Comparison of ENCODE assay signal across 8 cellular contexts in the genomic region with DNA sequence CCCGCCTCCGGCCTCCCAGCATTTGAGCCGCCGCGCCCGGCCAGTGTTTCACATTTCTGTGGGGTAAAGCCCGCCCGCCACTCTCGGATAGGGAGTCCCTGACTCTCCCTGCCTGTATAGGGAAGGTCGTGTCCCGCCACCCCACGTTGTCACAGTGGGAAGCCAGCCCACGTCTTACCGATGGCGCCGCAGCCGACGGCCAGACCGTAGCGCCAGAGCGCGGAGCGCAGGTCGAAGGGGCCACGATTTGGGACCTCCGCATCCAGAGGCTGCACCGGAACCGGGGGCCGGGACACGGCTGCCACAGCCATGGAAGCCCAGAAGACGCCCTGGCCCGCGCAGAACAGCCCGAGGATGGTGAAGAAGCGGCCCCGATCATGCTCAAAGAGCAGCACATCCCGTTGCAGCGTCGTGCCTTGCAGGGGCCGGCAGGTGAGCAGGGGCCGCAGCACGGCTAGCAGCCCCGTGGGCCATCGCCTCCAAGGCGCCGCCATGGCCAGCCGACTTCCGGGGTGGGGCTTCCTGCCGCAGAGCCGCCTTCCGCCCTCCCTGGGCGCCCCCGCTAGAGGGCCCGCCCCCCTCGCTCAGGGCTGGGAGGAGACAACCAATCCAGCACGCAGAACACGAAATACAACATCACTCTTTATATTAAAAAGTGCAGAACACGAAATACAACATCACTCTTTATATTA. TPM values are rescaled to one million over a fixed set of nuclear protein-coding genes. Genes with fewer than 3 reads are reported as not detected.
DNase-seq lines count a peak whose midpoint lies in the region; ATAC-seq and TF ChIP-seq lines count a peak whose summit lies in the region.

Gene TMEM223 (minus strand): TSS at position 506 of the 692 bp plus-strand sequence. CDS start 12 bp downstream, at position 494.

- peak within 1 kb of the TSS; percentile 97 for H3K27ac Mint-ChIP-seq in activated CD4-positive, alpha-beta memory T cell treated with anti-CD3 and anti-CD28 coated beads, Interleukin-2, amount 10 ng/mL, durations not matched to agents 7 days and 5 days

- peaks cover 0 to 7% of the 10 kb centered on the region in 2 donors for H3K4me1 ChIP-seq in lung (ENCODE audit: control insufficient read depth in 2 of 2, insufficient read depth in 2 of 2, low read length in 2 of 2)

- peak within 1 kb of the TSS; percentile 76 for H3K4me3 ChIP-seq in lung

- DNase-seq in Ammon's horn (ENCODE audit: low spot score) (peak; percentile 93), NCI-H774 (lab: John Stamatoyannopoulos, UW) (peak; percentile 86), ecto neural progenitor cell (ENCODE audit: low spot score) (peak; percentile 89), lung (ENCODE audit: low spot score) (peak; percentile 85)
- peak; percentile 92 for DNase-seq in activated CD4-positive, alpha-beta memory T cell treated with anti-CD3 and anti-CD28 coated beads, Interleukin-2, amount 10 ng/mL, durations not matched to agents 7 days and 5 days
- peak; percentile 78 to 84 (median 78) for DNase-seq in stimulated activated CD4-positive, alpha-beta T cell treated with anti-CD3 and anti-CD28 coated beads, TNF-alpha, amount 100 ng/mL, for 4 hours (ENCODE audit: low read depth in 3 of 3)

- peak within 1 kb of the TSS; percentile 90 for H3K4me3 Mint-ChIP-seq in activated CD4-positive, alpha-beta memory T cell treated with anti-CD3 and anti-CD28 coated beads, Interleukin-2, amount 10 ng/mL, durations not matched to agents 7 days and 5 days

- H3K27me3 Mint-ChIP-seq in activated CD4-positive, alpha-beta memory T cell treated with anti-CD3 and anti-CD28 coated beads, Interleukin-2, amount 10 ng/mL, durations not matched to agents 7 days and 5 days: no peaks in the 10 kb centered on the region

- no peaks in the 10 kb centered on the region for H3K9me3 Mint-ChIP-seq in activated CD4-positive, alpha-beta memory T cell treated with anti-CD3 and anti-CD28 coated beads, Interleukin-2, amount 10 ng/mL, durations not matched to agents 7 days and 5 days

- peak within 1 kb of the TSS; percentile 75 to 82 for H3K27ac ChIP-seq in lung (ENCODE audit: low read depth in 1 of 2, low read length in 1 of 2)

- CTCF ChIA-PET in activated CD4-positive, alpha-beta memory T cell treated with anti-CD3 and anti-CD28 coated beads, Interleukin-2, amount 10 ng/mL, durations not matched to agents 7 days and 5 days (lab: Charles Lee): interaction anchor here (0.7 to 2.4 kb wide), 8 partner anchors 10 to 114 kb away, joined by 3 to 7 read pairs (median 4); partner anchors contain the start of genes NXF1 and ZBTB3

- 0% methylated on average over 58 of the region's 58 CpGs for WGBS in lung, 2 donors

- ATAC-seq in GM19043 (IDR thresholded peaks at IDR 0.05; ENCODE audit: low read depth, unreplicated experiment) (peak; percentile 73), HG03439 (IDR thresholded peaks at IDR 0.05; ENCODE audit: unreplicated experiment) (peak; percentile 59), lung (ENCODE audit: insufficient read depth, low FRiP score) (peak; percentile 84)

- H3K27me3 ChIP-seq in lung (ENCODE audit: control insufficient read depth, insufficient read depth): no peaks in the 10 kb centered on the region

- peaks cover 46% of the 10 kb centered on the region for H3K4me1 Mint-ChIP-seq in activated CD4-positive, alpha-beta memory T cell treated with anti-CD3 and anti-CD28 coated beads, Interleukin-2, amount 10 ng/mL, durations not matched to agents 7 days and 5 days

- TF ChIP-seq CTCF in lung (IDR thresholded peaks at IDR 0.05; ENCODE audit: control extremely low read depth, extremely low read depth): peak; percentile 11

- H3K36me3 Mint-ChIP-seq in activated CD4-positive, alpha-beta memory T cell treated with anti-CD3 and anti-CD28 coated beads, Interleukin-2, amount 10 ng/mL, durations not matched to agents 7 days and 5 days (ENCODE audit: low read depth): peaks cover 67% of the 10 kb centered on the region

- H3K36me3 ChIP-seq in lung (ENCODE audit: control insufficient read depth in 2 of 2, insufficient read depth in 2 of 2, low read length in 2 of 2): peaks cover 19 to 38% of the 10 kb centered on the region in 2 donors

- POLR2A ChIA-PET in activated CD4-positive, alpha-beta memory T cell treated with anti-CD3 and anti-CD28 coated beads, Interleukin-2, amount 10 ng/mL, durations not matched to agents 7 days and 5 days (lab: Charles Lee): interaction anchor here (1.0 to 11.3 kb wide), 16 partner anchors 9 to 179 kb away, joined by 3 to 224 read pairs (median 6); partner anchors contain the start of genes C11orf98, CSKMT, EML3 and NXF1

- no peaks in the 10 kb centered on the region for H3K9me3 ChIP-seq in lung (ENCODE audit: control insufficient read depth in 2 of 2, insufficient read depth in 1 of 2, low read length in 1 of 2)

RNA-seq across cellular contexts. Expression of gene TMEM223, which starts in this region (rescaled TPM):
- total RNA-seq in activated CD4-positive, alpha-beta memory T cell treated with anti-CD3 and anti-CD28 coated beads, Interleukin-2, amount 10 ng/mL, durations not matched to agents 7 days and 5 days: 10 to 100 TPM; 18.0 to 21.0 TPM
- total RNA-seq in lung: 10 to 100 TPM in 1 of 2 donors, 1 to 10 TPM in 1; 9.7 to 15.6 TPM
- 10 to 100 TPM; 21.9 to 38.6 TPM for polyA plus RNA-seq in lung

Comparison
In these comparisons a context has a peak if more than half of its experiments do, and no peak if none do; other contexts are left out.
1. Peak in every context shown above with its lines: DNase-seq, ATAC-seq, H3K4me3 ChIP-seq and H3K27ac ChIP-seq.